23 cellular contexts compared by ENCODE assay signal in genomic region chr9:2320126-2320525, GRCh38.
"Had no signal": no experiment of that assay in that cellular context is flagged by ENCODE, and none has a peak within 500 bp of the region (broad histone marks: within the 10 kb centered on the region; RNA-seq: fewer than 3 reads in every experiment).

No MANE protein-coding gene starts in this region.

- H3K36me3 ChIP-seq: colonic mucosa, gastroesophageal sphincter, left ventricle myocardium inferior, lower lobe of right lung, neural progenitor cell, ovary, right atrium auricular region, sigmoid colon, stomach, thoracic aorta, transverse colon had no signal

- H3K4me3 ChIP-seq: colonic mucosa, gastroesophageal sphincter, left ventricle myocardium inferior, lower lobe of right lung, neural progenitor cell, ovary, right atrium auricular region, sigmoid colon, skin epidermis, stomach, thoracic aorta, transverse colon had no signal

- H3K27me3 ChIP-seq: colonic mucosa, gastroesophageal sphincter, neural progenitor cell, ovary, right atrium auricular region, sigmoid colon, stomach, transverse colon had no signal

- DNase-seq: colonic mucosa; dermis blood vessel endothelial cell; effector CD4-positive, alpha-beta T cell; endodermal cell; immature natural killer cell; kidney; left cardiac atrium; left ventricle myocardium inferior; lower lobe of right lung; midbrain; nucleus accumbens; ovary; sigmoid colon; stimulated activated naive CD4-positive, alpha-beta T cell; stomach; substantia nigra; transverse colon had no signal

- H3K27ac ChIP-seq: colonic mucosa, gastroesophageal sphincter, left ventricle myocardium inferior, lower lobe of right lung, neural progenitor cell, ovary, right atrium auricular region, sigmoid colon, skin epidermis, stomach, thoracic aorta, transverse colon had no signal

- H3K9me3 ChIP-seq: colonic mucosa, lower lobe of right lung, ovary, stomach, thoracic aorta, transverse colon had no signal

- H3K4me1 ChIP-seq: colonic mucosa, gastroesophageal sphincter, left ventricle myocardium inferior, lower lobe of right lung, neural progenitor cell, right atrium auricular region, sigmoid colon, stomach, transverse colon had no signal

- ATAC-seq: gastroesophageal sphincter; left cardiac atrium; lower lobe of right lung; natural killer cell treated with Interleukin-12 subunit alpha and Interleukin-12 subunit beta and Interleukin-15 and Interleukin-18, amount 100 ng/mL, for 72 hours had no signal
